20 cellular contexts compared by ENCODE assay signal in the genomic region with DNA sequence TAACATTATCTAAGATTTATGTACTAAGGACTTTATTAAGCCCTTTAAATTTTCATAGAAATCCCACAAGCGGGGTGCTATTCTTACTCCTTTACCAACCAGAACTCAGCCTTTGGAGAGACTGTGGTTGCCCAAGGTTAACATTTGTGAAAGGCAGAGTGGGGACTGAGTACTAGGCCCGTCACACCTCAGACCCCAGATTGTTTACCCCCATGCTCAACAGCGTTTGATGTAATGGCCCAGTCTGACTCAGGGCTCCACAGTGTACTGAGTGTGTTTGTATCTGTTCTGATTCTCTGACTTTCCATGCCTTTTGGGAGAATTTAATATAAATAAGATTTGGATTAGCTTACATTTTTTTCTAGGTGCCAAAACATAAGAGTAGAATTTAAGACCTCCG.
"Had no signal": no experiment of that assay in that cellular context is flagged by ENCODE, and none has a peak within 500 bp of the region (broad histone marks: within the 10 kb centered on the region; RNA-seq: fewer than 3 reads in every experiment).

No MANE protein-coding gene starts in this region.

- H3K27ac Mint-ChIP-seq: naive thymus-derived CD4-positive, alpha-beta T cell; natural killer cell treated with Interleukin-12 subunit alpha and Interleukin-12 subunit beta and Interleukin-15 and Interleukin-18, amount 100 ng/mL, for 72 hours; progenitor cell of endocrine pancreas; stimulated activated naive CD8-positive, alpha-beta T cell treated with anti-CD3 and anti-CD28 coated beads, Interleukin-15, Interleukin-2, amounts not matched to agents 100 ng/mL and 50 ng/mL, for 24 hours had no signal

- H3K4me1 Mint-ChIP-seq: naive thymus-derived CD4-positive, alpha-beta T cell had no signal

- DNase-seq: islet precursor cell; left ventricle myocardium inferior; mesendoderm; midbrain; mucosa of descending colon; naive thymus-derived CD4-positive, alpha-beta T cell; occipital lobe; right lobe of liver; stimulated activated CD4-positive, alpha-beta T cell treated with anti-CD3 and anti-CD28 coated beads, Interleukin-1b, Interleukin-23, amount 100 ng/mL, for 48 hours; stimulated activated CD4-positive, alpha-beta T cell treated with anti-CD3 and anti-CD28 coated beads, Interleukin-2, amount 100 ng/mL, for 48 hours; stimulated activated CD4-positive, alpha-beta T cell treated with anti-CD3 and anti-CD28 coated beads, Interleukin-4, amount 100 ng/mL, for 4 hours; stimulated activated CD8-positive, alpha-beta memory T cell treated with anti-CD3 and anti-CD28 coated beads, Interleukin-4, amount 100 ng/mL, for 48 hours; stimulated activated naive CD4-positive, alpha-beta T cell; tibial artery; trophoblast cell; upper lobe of right lung had no signal

- H3K4me3 Mint-ChIP-seq: naive thymus-derived CD4-positive, alpha-beta T cell; natural killer cell treated with Interleukin-12 subunit alpha and Interleukin-12 subunit beta and Interleukin-15 and Interleukin-18, amount 100 ng/mL, for 72 hours; neural progenitor cell; stimulated activated naive CD8-positive, alpha-beta T cell treated with anti-CD3 and anti-CD28 coated beads, Interleukin-15, Interleukin-2, amounts not matched to agents 100 ng/mL and 50 ng/mL, for 24 hours had no signal

- ATAC-seq: mucosa of descending colon; naive thymus-derived CD4-positive, alpha-beta T cell; natural killer cell treated with Interleukin-12 subunit alpha and Interleukin-12 subunit beta and Interleukin-15 and Interleukin-18, amount 100 ng/mL, for 72 hours; right lobe of liver; upper lobe of right lung had no signal

- H3K36me3 Mint-ChIP-seq: naive thymus-derived CD4-positive, alpha-beta T cell; natural killer cell treated with Interleukin-12 subunit alpha and Interleukin-12 subunit beta and Interleukin-15 and Interleukin-18, amount 100 ng/mL, for 72 hours; neural progenitor cell had no signal

- H3K9me3 Mint-ChIP-seq: natural killer cell treated with Interleukin-12 subunit alpha and Interleukin-12 subunit beta and Interleukin-15 and Interleukin-18, amount 100 ng/mL, for 72 hours; neural progenitor cell; stimulated activated naive CD8-positive, alpha-beta T cell treated with anti-CD3 and anti-CD28 coated beads, Interleukin-15, Interleukin-2, amounts not matched to agents 100 ng/mL and 50 ng/mL, for 24 hours had no signal
